Comparison of ENCODE assay signal across 21 cellular contexts in genomic region chr16:975313-975690, GRCh38. TPM values are rescaled to one million over a fixed set of nuclear protein-coding genes. Genes with fewer than 3 reads are reported as not detected.
DNase-seq lines count a peak whose midpoint lies in the region; ATAC-seq and TF ChIP-seq lines count a peak whose summit lies in the region.
"Had no signal": no experiment of that assay in that cellular context is flagged by ENCODE, and none has a peak within 500 bp of the region (broad histone marks: within the 10 kb centered on the region; RNA-seq: fewer than 3 reads in every experiment).

No MANE protein-coding gene starts in this region.

- no peak overlapping the region for H2AFZ ChIP-seq in mammary epithelial cell (ENCODE audit: low read depth, low read length)

- no peak overlapping the region for H3K9ac ChIP-seq in mammary epithelial cell (ENCODE audit: insufficient read depth, low read length)

- no peaks in the 10 kb centered on the region for H4K20me1 ChIP-seq in mammary epithelial cell (ENCODE audit: insufficient read depth, low read length)

- CTCF ChIA-PET in mammary epithelial cell (lab: Charles Lee; ENCODE audit: low non-redundant PET), result no interaction called here

- TF ChIP-seq CTCF in breast epithelium (IDR thresholded peaks at IDR 0.05), result no peak
- TF ChIP-seq CTCF in mammary epithelial cell (conservative IDR thresholded peaks at IDR 0.05 in 1 of 2, IDR thresholded peaks at IDR 0.05 in 1 of 2; ENCODE audit: extremely low read depth in 1 of 2, insufficient read depth in 1 of 2, low read depth in 1 of 2, low read length in 2 of 2), result no peak
- no peak for TF ChIP-seq CTCF in dorsolateral prefrontal cortex (IDR thresholded peaks at IDR 0.05 in 54 of 56, conservative IDR thresholded peaks at IDR 0.05 in 2 of 56; ENCODE audit: low read depth in 1 of 56, partially characterized antibody in 56 of 56)
- no peak for TF ChIP-seq CTCF in gastrocnemius medialis (IDR thresholded peaks at IDR 0.05 in 4 of 5, conservative IDR thresholded peaks at IDR 0.05 in 1 of 5)
- no peak for TF ChIP-seq CTCF in prostate gland (IDR thresholded peaks at IDR 0.05)

- H3K4me3 ChIP-seq in breast epithelium, result no peak overlapping the region
- H3K4me3 ChIP-seq in mammary epithelial cell (replicated peaks in 1 of 3; ENCODE audit: insufficient read depth in 1 of 3, low read depth in 2 of 3, low read length in 3 of 3), result no peak overlapping the region
- no peak overlapping the region for H3K4me3 ChIP-seq in dorsolateral prefrontal cortex
- H3K4me3 ChIP-seq in gastrocnemius medialis, result no peak overlapping the region
- no peak overlapping the region for H3K4me3 ChIP-seq in prostate gland
- H3K4me3 ChIP-seq: GM12878, HAP-1, SJSA1 had no signal

- no peak for ATAC-seq in gastrocnemius medialis
- ATAC-seq: CD8-positive, alpha-beta T cell; GM12878 had no signal

- no peaks in the 10 kb centered on the region for H3K36me3 ChIP-seq in breast epithelium
- H3K36me3 ChIP-seq in mammary epithelial cell (ENCODE audit: insufficient read depth, low read length), result no peaks in the 10 kb centered on the region
- H3K36me3 ChIP-seq in gastrocnemius medialis, result no peaks in the 10 kb centered on the region
- H3K36me3 ChIP-seq in prostate gland, result no peaks in the 10 kb centered on the region
- H3K36me3 ChIP-seq: HAP-1 had no signal

- WGBS in mammary epithelial cell (ENCODE audit: low coverage, missing lambda C conversion rate), result 88% methylated on average over 11 of the region's 11 CpGs
- WGBS in prostate gland, result 98% methylated on average over 11 of the region's 11 CpGs

- no peak for DNase-seq in breast epithelium (ENCODE audit: low spot score in 2 of 2)
- no peak for DNase-seq in mammary epithelial cell
- no peak for DNase-seq in dorsolateral prefrontal cortex
- no peak for DNase-seq in gastrocnemius medialis
- no peak for DNase-seq in NCI-H345 (lab: John Stamatoyannopoulos, UW)
- no peak for DNase-seq in SKM-1 (lab: John Stamatoyannopoulos, UW; ENCODE audit: unreplicated experiment)
- DNase-seq in GF-D8 (lab: John Stamatoyannopoulos, UW), result no peak
- DNase-seq in prostate gland (ENCODE audit: low spot score), result no peak
- DNase-seq: CD8-positive, alpha-beta T cell; DMS79; IMR-90; Kasumi-1; MM.1S; NCI-H1092 treated with DMSO at 0.1 percent for 48 hours; NCI-H69; NK-92 treated with Interleukin-12 subunit alpha and Interleukin-12 subunit beta, amount 100 ng/mL, for 24 hours had no signal

- H3K79me2 ChIP-seq in mammary epithelial cell (ENCODE audit: insufficient read depth, low read length), result no peaks in the 10 kb centered on the region

- dilution Hi-C loops in mammary epithelial cell (cut with HindIII; ENCODE audit: low sequenced_read_pairs), result loop anchor here (5.0 to 10.0 kb wide), 9 partner anchors 38 to 402 kb away; no protein-coding TSS in a partner anchor

- H3K9me3 ChIP-seq in breast epithelium (no peaks in the 10 kb centered on the region), mammary epithelial cell (replicated peaks; ENCODE audit: insufficient read depth, low read length) (peaks cover 9% of the 10 kb centered on the region), gastrocnemius medialis (no peaks in the 10 kb centered on the region), prostate gland (no peaks in the 10 kb centered on the region)
- H3K9me3 ChIP-seq: HAP-1, SJSA1 had no signal

- peaks cover 0 to 6% of the 10 kb centered on the region in 2 donors for H3K27me3 ChIP-seq in breast epithelium
- H3K27me3 ChIP-seq in mammary epithelial cell (ENCODE audit: insufficient read depth, low read length), result peaks cover 8% of the 10 kb centered on the region
- peaks cover 0 to 9% (median 0%) of the 10 kb centered on the region in 45 donors for H3K27me3 ChIP-seq in dorsolateral prefrontal cortex
- H3K27me3 ChIP-seq in gastrocnemius medialis, result peaks cover 33 to 46% (median 41%) of the 10 kb centered on the region in 3 donors
- no peaks in the 10 kb centered on the region for H3K27me3 ChIP-seq in prostate gland (replicated peaks; ENCODE audit: insufficient read depth)

- intact Hi-C loops in breast epithelium (cut with DNase I; ENCODE audit: low total_unique reads) (no loop called here), mammary epithelial cell (cut with micrococcal nuclease) (loop anchor here (10.0 kb wide), 1 partner anchor 59 kb away; no protein-coding TSS in a partner anchor), dorsolateral prefrontal cortex (cut with DNase I) (no loop called here), gastrocnemius medialis (cut with DNase I; ENCODE audit: low total_unique reads) (loop anchor here (2.0 kb wide), 1 partner anchor 115 kb away; no protein-coding TSS in a partner anchor), prostate gland (cut with DNase I) (no loop called here)

- TF ChIP-seq POLR2A in breast epithelium (IDR thresholded peaks at IDR 0.05) (no peak), gastrocnemius medialis (IDR thresholded peaks at IDR 0.05) (no peak), prostate gland (IDR thresholded peaks at IDR 0.05) (no peak)

- in situ Hi-C loops in mammary epithelial cell (cut with MboI; ENCODE audit: low sequenced_read_pairs in 2 of 2) (no loop called here), gastrocnemius medialis (cut with MboI; ENCODE audit: low sequenced_read_pairs in 4 of 4) (no loop called here)

- H3K4me1 ChIP-seq in breast epithelium (peaks cover 0 to 10% of the 10 kb centered on the region in 2 donors), mammary epithelial cell (ENCODE audit: insufficient read depth, low read length) (peaks cover 4% of the 10 kb centered on the region), gastrocnemius medialis (peaks cover 4 to 17% of the 10 kb centered on the region in 2 donors), prostate gland (replicated peaks) (peaks cover 8% of the 10 kb centered on the region)

- no peak overlapping the region for H3K4me2 ChIP-seq in mammary epithelial cell (ENCODE audit: insufficient read depth, low read depth, low read length)

- peak overlapping the region; percentile 76 to 87 for H3K27ac ChIP-seq in breast epithelium
- H3K27ac ChIP-seq in mammary epithelial cell (ENCODE audit: insufficient read depth, low read depth, low read length), result no peak overlapping the region
- peak overlapping the region; percentile 78 to 100 (median 98) for H3K27ac ChIP-seq in dorsolateral prefrontal cortex
- peak overlapping the region; percentile 63 to 85 (median 74) for H3K27ac ChIP-seq in gastrocnemius medialis
- H3K27ac ChIP-seq in prostate gland, result no peak overlapping the region
- H3K27ac ChIP-seq: 22Rv1, SJSA1 had no signal

- no TSS peak for BruUV-seq in mammary epithelial cell (replicated peaks; lab: Mats Ljungman, UMichigan)

RNA-seq across cellular contexts. Expression of gene LMF1, which starts 4.5 kb away (rescaled TPM):
- total RNA-seq in breast epithelium (10 to 100 TPM; 14.1 to 26.4 (median 21.4) TPM), mammary epithelial cell (10 to 100 TPM; 11.0 to 25.3 TPM), dorsolateral prefrontal cortex (10 to 100 TPM; 26.2 to 68.7 (median 45.4) TPM), gastrocnemius medialis (10 to 100 TPM in 2 of 4 donors, 1 to 10 TPM in 2; 7.7 to 15.8 (median 10.2) TPM), prostate gland (10 to 100 TPM; 86.1 to 87.5 TPM)
- 9.7 TPM for polyA plus RNA-seq in mammary epithelial cell
- polyA minus RNA-seq in mammary epithelial cell, result 7.8 TPM

RNA-seq across cellular contexts. Expression of gene SOX8, which starts 6.3 kb away (rescaled TPM):
- 1 to 10 TPM in 2 of 3 donors, under 1 TPM in 1; 0.32 to 6.6 (median 1.3) TPM for total RNA-seq in breast epithelium
- under 1 TPM in 1 of 2 donors, not detected in 1; under 0.01 TPM for total RNA-seq in mammary epithelial cell
- polyA plus RNA-seq in mammary epithelial cell, result not detected
- polyA minus RNA-seq in mammary epithelial cell, result not detected
- total RNA-seq in dorsolateral prefrontal cortex, result 100 to 1,000 TPM in 11 of 120 experiments, 10 to 100 TPM in 109; 17.7 to 191 (median 59.0) TPM
- under 1 TPM; 0.10 to 0.91 (median 0.33) TPM for total RNA-seq in gastrocnemius medialis
- total RNA-seq in prostate gland, result 10 to 100 TPM in 1 of 2 donors, under 1 TPM in 1; 0.59 to 11.9 TPM
- total RNA-seq: GM12878 had no signal
- polyA plus RNA-seq: AG04450, GM12878 had no signal

Comparison
In these comparisons a context has a peak if more than half of its experiments do, and no peak if none do; other contexts are left out.
1. H3K27ac ChIP-seq: peak in breast epithelium (2 of 2), dorsolateral prefrontal cortex (59 of 59) and gastrocnemius medialis (4 of 4); none in mammary epithelial cell (single experiment) and prostate gland (0 of 2).
2. intact Hi-C loops: an anchor here in mammary epithelial cell (10.0 kb wide) and gastrocnemius medialis (2.0 kb wide); none called in breast epithelium, dorsolateral prefrontal cortex and prostate gland.